In the genomic region with DNA sequence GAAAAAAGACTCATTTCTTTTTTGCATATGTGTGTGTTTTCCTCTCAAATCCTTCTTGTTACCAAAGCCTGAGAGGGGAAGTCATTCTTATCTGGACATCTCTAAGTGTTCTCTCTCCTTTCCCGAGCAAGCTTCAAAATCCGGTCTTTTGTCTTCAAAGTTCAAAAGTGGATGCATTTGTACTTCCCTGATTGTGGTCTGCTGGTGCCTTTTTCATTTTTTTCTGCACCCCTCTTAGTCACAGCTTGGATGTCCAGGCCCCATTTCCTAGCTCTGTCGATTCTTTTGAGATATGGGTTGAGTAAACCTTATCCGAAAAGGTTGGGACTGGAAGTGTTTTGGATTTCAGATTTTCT, we compare ENCODE assay signal across 12 cellular contexts. TPM values are rescaled to one million over a fixed set of nuclear protein-coding genes. Genes with fewer than 3 reads are reported as not detected.
DNase-seq lines count a peak whose midpoint lies in the region; ATAC-seq and TF ChIP-seq lines count a peak whose summit lies in the region.
"Had no signal": no experiment of that assay in that cellular context is flagged by ENCODE, and none has a peak within 500 bp of the region (broad histone marks: within the 10 kb centered on the region; RNA-seq: fewer than 3 reads in every experiment).

No MANE protein-coding gene starts in this region.

- POLR2A ChIA-PET in WTC11 (lab: Charles Lee): no interaction called here

- peaks cover 0 to 3% of the 10 kb centered on the region in 2 donors for H3K36me3 ChIP-seq in esophagus (ENCODE audit: control insufficient read depth in 2 of 2, insufficient read depth in 2 of 2, low read length in 1 of 2)

- no peak for ATAC-seq in activated T-cell treated with anti-CD3 and anti-CD28 coated beads, Interleukin-2, amount 50 U/mL, for 4 hours
- no peak for ATAC-seq in WTC11
- no peak for ATAC-seq in stimulated activated memory B cell treated with anti-CD40 and anti-IgM and Interleukin-4, amounts not matched to agents 10 μg/mL and 1 μg/mL and 100 μg/mL, for 72 hours
- ATAC-seq in HG02885 (IDR thresholded peaks at IDR 0.05; ENCODE audit: poor library complexity, unreplicated experiment): no peak

- H3K27ac ChIP-seq in esophagus (ENCODE audit: low read depth in 2 of 2, low read length in 1 of 2): peak overlapping the region; percentile 74 to 75

- H3K4me1 ChIP-seq in esophagus (ENCODE audit: control insufficient read depth in 2 of 2, insufficient read depth in 2 of 2, low read length in 1 of 2): peaks cover 5 to 23% of the 10 kb centered on the region in 2 donors

- DNase-seq in activated T-cell treated with anti-CD3 and anti-CD28 coated beads, Interleukin-2, amount 50 U/mL, for 4 hours: no peak
- no peak for DNase-seq in activated T-cell treated with anti-CD3 and anti-CD28 coated beads, Interleukin-2, amount 50 U/mL, for 48 hours
- DNase-seq in WTC11 (ENCODE audit: low spot score) (no peak), UCSD-AML1 (lab: John Stamatoyannopoulos, UW; ENCODE audit: unreplicated experiment) (no peak), NAMALWA (ENCODE audit: low spot score) (no peak)
- DNase-seq: H9, MG63, NCI-H774, thyroid gland had no signal

- peaks cover 4% of the 10 kb centered on the region for H3K9me3 Mint-ChIP-seq in activated T-cell treated with anti-CD3 and anti-CD28 coated beads, Interleukin-2, amount 50 U/mL, for 4 hours
- no peaks in the 10 kb centered on the region for H3K9me3 Mint-ChIP-seq in WTC11
- no peaks in the 10 kb centered on the region for H3K9me3 Mint-ChIP-seq in stimulated activated memory B cell treated with anti-CD40 and anti-IgM and Interleukin-4, amounts not matched to agents 10 μg/mL and 1 μg/mL and 100 μg/mL, for 72 hours
- H3K9me3 Mint-ChIP-seq: H9 had no signal

- peak overlapping the region; percentile 81 for H3K27ac Mint-ChIP-seq in WTC11
- peak overlapping the region; percentile 60 for H3K27ac Mint-ChIP-seq in stimulated activated memory B cell treated with anti-CD40 and anti-IgM and Interleukin-4, amounts not matched to agents 10 μg/mL and 1 μg/mL and 100 μg/mL, for 72 hours

- TF ChIP-seq CTCF in WTC11 (IDR thresholded peaks at IDR 0.05): no peak

- WGBS in esophagus, 2 donors: 75 to 80% methylated on average over 4 of the region's 4 CpGs

- H3K27me3 Mint-ChIP-seq in activated T-cell treated with anti-CD3 and anti-CD28 coated beads, Interleukin-2, amount 50 U/mL, for 4 hours (ENCODE audit: low read depth): no peaks in the 10 kb centered on the region
- no peaks in the 10 kb centered on the region for H3K27me3 Mint-ChIP-seq in WTC11 (ENCODE audit: low read depth)
- no peaks in the 10 kb centered on the region for H3K27me3 Mint-ChIP-seq in stimulated activated memory B cell treated with anti-CD40 and anti-IgM and Interleukin-4, amounts not matched to agents 10 μg/mL and 1 μg/mL and 100 μg/mL, for 72 hours

- peak overlapping the region; percentile 64 for H3K4me3 Mint-ChIP-seq in activated T-cell treated with anti-CD3 and anti-CD28 coated beads, Interleukin-2, amount 50 U/mL, for 4 hours
- no peak overlapping the region for H3K4me3 Mint-ChIP-seq in WTC11
- no peak overlapping the region for H3K4me3 Mint-ChIP-seq in stimulated activated memory B cell treated with anti-CD40 and anti-IgM and Interleukin-4, amounts not matched to agents 10 μg/mL and 1 μg/mL and 100 μg/mL, for 72 hours
- H3K4me3 Mint-ChIP-seq: H9 had no signal

- peaks cover 74% of the 10 kb centered on the region for H3K4me1 Mint-ChIP-seq in activated T-cell treated with anti-CD3 and anti-CD28 coated beads, Interleukin-2, amount 50 U/mL, for 4 hours (ENCODE audit: low read depth)
- peaks cover 27% of the 10 kb centered on the region for H3K4me1 Mint-ChIP-seq in WTC11
- H3K4me1 Mint-ChIP-seq in stimulated activated memory B cell treated with anti-CD40 and anti-IgM and Interleukin-4, amounts not matched to agents 10 μg/mL and 1 μg/mL and 100 μg/mL, for 72 hours: peaks cover 31% of the 10 kb centered on the region

- peaks cover 14% of the 10 kb centered on the region for H3K36me3 Mint-ChIP-seq in activated T-cell treated with anti-CD3 and anti-CD28 coated beads, Interleukin-2, amount 50 U/mL, for 4 hours (ENCODE audit: insufficient read depth)
- H3K36me3 Mint-ChIP-seq in WTC11: peaks cover 19% of the 10 kb centered on the region
- peaks cover 37% of the 10 kb centered on the region for H3K36me3 Mint-ChIP-seq in stimulated activated memory B cell treated with anti-CD40 and anti-IgM and Interleukin-4, amounts not matched to agents 10 μg/mL and 1 μg/mL and 100 μg/mL, for 72 hours

- no peaks in the 10 kb centered on the region for H3K27me3 ChIP-seq in esophagus (ENCODE audit: control insufficient read depth in 1 of 2, insufficient read depth in 2 of 2, low read length in 2 of 2)
- H3K27me3 ChIP-seq: MG63, thyroid gland had no signal

- H3K9me3 ChIP-seq in esophagus (ENCODE audit: control insufficient read depth in 2 of 2, insufficient read depth in 1 of 2, low read depth in 1 of 2, low read length in 1 of 2): no peaks in the 10 kb centered on the region
- H3K9me3 ChIP-seq: MG63, thyroid gland had no signal

- H3K4me3 ChIP-seq in esophagus (ENCODE audit: low read depth in 1 of 2, low read length in 2 of 2): no peak overlapping the region
- H3K4me3 ChIP-seq: MG63, thyroid gland had no signal

- CTCF ChIA-PET in WTC11 (lab: Charles Lee): interaction anchor here (0.6 to 1.6 kb wide), 3 partner anchors 18 to 164 kb away, joined by 3 to 4 read pairs (median 3); a partner anchor contains a TSS

TF ChIP-seq in WTC11, 78 proteins besides CTCF, POLR2A, EP300 and RAD21:
- TF ChIP-seq IRF2 (CRISPR knock-in tag; IDR thresholded peaks at IDR 0.05; ENCODE audit: borderline replicate concordance, low read depth) (no peak), ZNF219 (CRISPR knock-in tag; IDR thresholded peaks at IDR 0.05; ENCODE audit: borderline replicate concordance) (no peak), NFE2L1 (CRISPR knock-in tag; IDR thresholded peaks at IDR 0.05) (no peak), ELF4 (CRISPR knock-in tag; IDR thresholded peaks at IDR 0.05; ENCODE audit: low read depth) (no peak), ZNF396 (CRISPR knock-in tag; IDR thresholded peaks at IDR 0.05; ENCODE audit: borderline replicate concordance) (no peak), TCF7 (CRISPR knock-in tag; IDR thresholded peaks at IDR 0.05; ENCODE audit: low read depth) (no peak), ETV6 (CRISPR knock-in tag; IDR thresholded peaks at IDR 0.05) (no peak)
- TF ChIP-seq, protein P1, sequence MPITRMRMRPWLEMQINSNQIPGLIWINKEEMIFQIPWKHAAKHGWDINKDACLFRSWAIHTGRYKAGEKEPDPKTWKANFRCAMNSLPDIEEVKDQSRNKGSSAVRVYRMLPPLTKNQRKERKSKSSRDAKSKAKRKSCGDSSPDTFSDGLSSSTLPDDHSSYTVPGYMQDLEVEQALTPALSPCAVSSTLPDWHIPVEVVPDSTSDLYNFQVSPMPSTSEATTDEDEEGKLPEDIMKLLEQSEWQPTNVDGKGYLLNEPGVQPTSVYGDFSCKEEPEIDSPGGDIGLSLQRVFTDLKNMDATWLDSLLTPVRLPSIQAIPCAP (CRISPR knock-in tag; IDR thresholded peaks at IDR 0.05): no peak
- TF ChIP-seq, protein P2, sequence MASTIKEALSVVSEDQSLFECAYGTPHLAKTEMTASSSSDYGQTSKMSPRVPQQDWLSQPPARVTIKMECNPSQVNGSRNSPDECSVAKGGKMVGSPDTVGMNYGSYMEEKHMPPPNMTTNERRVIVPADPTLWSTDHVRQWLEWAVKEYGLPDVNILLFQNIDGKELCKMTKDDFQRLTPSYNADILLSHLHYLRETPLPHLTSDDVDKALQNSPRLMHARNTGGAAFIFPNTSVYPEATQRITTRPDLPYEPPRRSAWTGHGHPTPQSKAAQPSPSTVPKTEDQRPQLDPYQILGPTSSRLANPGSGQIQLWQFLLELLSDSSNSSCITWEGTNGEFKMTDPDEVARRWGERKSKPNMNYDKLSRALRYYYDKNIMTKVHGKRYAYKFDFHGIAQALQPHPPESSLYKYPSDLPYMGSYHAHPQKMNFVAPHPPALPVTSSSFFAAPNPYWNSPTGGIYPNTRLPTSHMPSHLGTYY (CRISPR knock-in tag; IDR thresholded peaks at IDR 0.05): no peak
- TF ChIP-seq, protein P3, sequence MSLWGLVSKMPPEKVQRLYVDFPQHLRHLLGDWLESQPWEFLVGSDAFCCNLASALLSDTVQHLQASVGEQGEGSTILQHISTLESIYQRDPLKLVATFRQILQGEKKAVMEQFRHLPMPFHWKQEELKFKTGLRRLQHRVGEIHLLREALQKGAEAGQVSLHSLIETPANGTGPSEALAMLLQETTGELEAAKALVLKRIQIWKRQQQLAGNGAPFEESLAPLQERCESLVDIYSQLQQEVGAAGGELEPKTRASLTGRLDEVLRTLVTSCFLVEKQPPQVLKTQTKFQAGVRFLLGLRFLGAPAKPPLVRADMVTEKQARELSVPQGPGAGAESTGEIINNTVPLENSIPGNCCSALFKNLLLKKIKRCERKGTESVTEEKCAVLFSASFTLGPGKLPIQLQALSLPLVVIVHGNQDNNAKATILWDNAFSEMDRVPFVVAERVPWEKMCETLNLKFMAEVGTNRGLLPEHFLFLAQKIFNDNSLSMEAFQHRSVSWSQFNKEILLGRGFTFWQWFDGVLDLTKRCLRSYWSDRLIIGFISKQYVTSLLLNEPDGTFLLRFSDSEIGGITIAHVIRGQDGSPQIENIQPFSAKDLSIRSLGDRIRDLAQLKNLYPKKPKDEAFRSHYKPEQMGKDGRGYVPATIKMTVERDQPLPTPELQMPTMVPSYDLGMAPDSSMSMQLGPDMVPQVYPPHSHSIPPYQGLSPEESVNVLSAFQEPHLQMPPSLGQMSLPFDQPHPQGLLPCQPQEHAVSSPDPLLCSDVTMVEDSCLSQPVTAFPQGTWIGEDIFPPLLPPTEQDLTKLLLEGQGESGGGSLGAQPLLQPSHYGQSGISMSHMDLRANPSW (CRISPR knock-in tag; conservative IDR thresholded peaks at IDR 0.05; ENCODE audit: low read depth): no peak
- TF ChIP-seq, protein P4, sequence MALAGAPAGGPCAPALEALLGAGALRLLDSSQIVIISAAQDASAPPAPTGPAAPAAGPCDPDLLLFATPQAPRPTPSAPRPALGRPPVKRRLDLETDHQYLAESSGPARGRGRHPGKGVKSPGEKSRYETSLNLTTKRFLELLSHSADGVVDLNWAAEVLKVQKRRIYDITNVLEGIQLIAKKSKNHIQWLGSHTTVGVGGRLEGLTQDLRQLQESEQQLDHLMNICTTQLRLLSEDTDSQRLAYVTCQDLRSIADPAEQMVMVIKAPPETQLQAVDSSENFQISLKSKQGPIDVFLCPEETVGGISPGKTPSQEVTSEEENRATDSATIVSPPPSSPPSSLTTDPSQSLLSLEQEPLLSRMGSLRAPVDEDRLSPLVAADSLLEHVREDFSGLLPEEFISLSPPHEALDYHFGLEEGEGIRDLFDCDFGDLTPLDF (CRISPR knock-in tag; IDR thresholded peaks at IDR 0.05): no peak

RNA-seq across cellular contexts. Expression of a gene that starts 34.8 kb away (rescaled TPM):
- total RNA-seq in activated T-cell treated with anti-CD3 and anti-CD28 coated beads, Interleukin-2, amount 50 U/mL, for 4 hours: 10 to 100 TPM; 25.7 to 33.8 (median 27.6) TPM
- 20.8 to 23.9 TPM (median 21.3 TPM) in 3 replicates for total RNA-seq in WTC11 (2021)
- 10 to 100 TPM; 12.7 to 13.4 TPM for polyA plus RNA-seq in esophagus

RNA-seq across cellular contexts. Expression of a gene that starts 43.7 kb away (rescaled TPM):
- under 1 TPM; 0.16 to 0.69 (median 0.46) TPM for total RNA-seq in activated T-cell treated with anti-CD3 and anti-CD28 coated beads, Interleukin-2, amount 50 U/mL, for 4 hours
- total RNA-seq in WTC11 (2021): 1.2 to 2.3 TPM (median 2.0 TPM) in 3 replicates
- polyA plus RNA-seq in esophagus: 1 to 10 TPM; 2.7 to 9.3 TPM
